In genomic region chr6:111620168-111620567, GRCh38 we compare ENCODE assay signal across 13 cellular contexts.
"Had no signal": no experiment of that assay in that cellular context is flagged by ENCODE, and none has a peak within 500 bp of the region (broad histone marks: within the 10 kb centered on the region; RNA-seq: fewer than 3 reads in every experiment).

No MANE protein-coding gene starts in this region.

- H3K4me3 Mint-ChIP-seq: effector memory CD8-positive, alpha-beta T cell; natural killer cell treated with Interleukin-12 subunit alpha and Interleukin-12 subunit beta and Interleukin-15 and Interleukin-18, amount 100 ng/mL, for 72 hours; stimulated activated naive CD8-positive, alpha-beta T cell treated with anti-CD3 and anti-CD28 coated beads, Interleukin-15, Interleukin-2, amounts not matched to agents 100 ng/mL and 50 ng/mL, for 24 hours; T-helper 2 cell treated with Interferon-gamma antibody and Interleukin-4, amounts not matched to agents 5 μg/mL and 100 μg/mL, for 36 hours had no signal

- H3K36me3 Mint-ChIP-seq: natural killer cell treated with Interleukin-12 subunit alpha and Interleukin-12 subunit beta and Interleukin-15 and Interleukin-18, amount 100 ng/mL, for 72 hours had no signal

- DNase-seq: activated CD4-positive, alpha-beta T cell treated with anti-CD3 and anti-CD28 coated beads, Interleukin-2, amount 50 U/mL, for 4 hours; activated CD4-positive, CD25-positive, alpha-beta regulatory T cell treated with anti-CD3 and anti-CD28 coated beads, Interleukin-2, amount 50 U/mL, for 72 hours; activated naive CD4-positive, alpha-beta T cell treated with Interleukin-2 at 50 U/mL for 16 hours; central memory CD4-positive, alpha-beta T cell; cortex of kidney; effector memory CD8-positive, alpha-beta T cell; hippocampal formation; kidney glomerular epithelial cell; stimulated activated CD4-positive, alpha-beta T cell treated with anti-CD3 and anti-CD28 coated beads, Interleukin-4, amount 100 ng/mL, for 1 hour; SW 1271 had no signal

- H3K9me3 Mint-ChIP-seq: effector memory CD8-positive, alpha-beta T cell; natural killer cell treated with Interleukin-12 subunit alpha and Interleukin-12 subunit beta and Interleukin-15 and Interleukin-18, amount 100 ng/mL, for 72 hours; stimulated activated naive CD8-positive, alpha-beta T cell treated with anti-CD3 and anti-CD28 coated beads, Interleukin-15, Interleukin-2, amounts not matched to agents 100 ng/mL and 50 ng/mL, for 24 hours; T-helper 2 cell treated with Interferon-gamma antibody and Interleukin-4, amounts not matched to agents 5 μg/mL and 100 μg/mL, for 36 hours had no signal

- H3K27ac Mint-ChIP-seq: effector memory CD8-positive, alpha-beta T cell; natural killer cell treated with Interleukin-12 subunit alpha and Interleukin-12 subunit beta and Interleukin-15 and Interleukin-18, amount 100 ng/mL, for 72 hours; stimulated activated naive CD8-positive, alpha-beta T cell treated with anti-CD3 and anti-CD28 coated beads, Interleukin-15, Interleukin-2, amounts not matched to agents 100 ng/mL and 50 ng/mL, for 24 hours; T-helper 2 cell treated with Interferon-gamma antibody and Interleukin-4, amounts not matched to agents 5 μg/mL and 100 μg/mL, for 36 hours had no signal

- ATAC-seq: effector memory CD8-positive, alpha-beta T cell; natural killer cell treated with Interleukin-12 subunit alpha and Interleukin-12 subunit beta and Interleukin-15 and Interleukin-18, amount 100 ng/mL, for 72 hours had no signal
